9 cellular contexts compared by ENCODE assay signal in the genomic region with DNA sequence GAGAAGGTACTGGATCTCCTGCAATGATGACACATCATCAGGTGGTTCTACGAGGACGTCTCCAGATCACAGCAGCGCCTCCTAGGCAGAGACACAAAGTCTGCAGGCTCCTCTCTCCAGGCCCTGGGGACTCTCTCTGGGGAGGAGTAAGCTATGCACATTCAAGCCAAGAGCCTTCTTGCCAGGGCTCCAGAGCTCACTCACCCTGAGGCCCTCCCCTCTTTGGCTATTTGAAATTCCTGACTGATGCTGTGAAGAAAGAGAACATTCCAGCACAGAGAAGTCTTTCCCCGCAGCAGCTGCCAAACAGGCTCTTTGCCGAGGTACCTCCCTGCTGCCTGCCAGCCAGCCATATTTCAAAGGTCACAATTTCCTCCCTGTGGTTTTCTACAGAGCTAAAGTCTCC.
DNase-seq lines count a peak whose midpoint lies in the region; ATAC-seq and TF ChIP-seq lines count a peak whose summit lies in the region.
"Had no signal": no experiment of that assay in that cellular context is flagged by ENCODE, and none has a peak within 500 bp of the region (broad histone marks: within the 10 kb centered on the region; RNA-seq: fewer than 3 reads in every experiment).

No MANE protein-coding gene starts in this region.

- peaks cover 0 to 8% (median 4%) of the 10 kb centered on the region in 3 donors for H3K27me3 Mint-ChIP-seq in immature natural killer cell (ENCODE audit: low read depth in 3 of 3)
- H3K27me3 Mint-ChIP-seq: central memory CD8-positive, alpha-beta T cell had no signal

- DNase-seq in Daoy (ENCODE audit: low read depth) (peak; percentile 21), RWPE1 (ENCODE audit: low spot score) (peak; percentile 27), mucosa of gallbladder (ENCODE audit: low spot score) (peak; percentile 84), AML-193 (lab: John Stamatoyannopoulos, UW) (no peak), 8988T (no peak), immature natural killer cell (no peak), NCI-H524 (lab: John Stamatoyannopoulos, UW) (no peak)

- ATAC-seq in esophagus mucosa = peak; percentile 90

- H3K27ac Mint-ChIP-seq in immature natural killer cell = no peak overlapping the region

- CTCF ChIA-PET in RWPE1 (lab: Yijun Ruan, JAX) = interaction anchor here (0.6 to 1.6 kb wide), 3 partner anchors 8 to 120 kb away, joined by 3 to 4 read pairs (median 4); no protein-coding TSS in a partner anchor

- POLR2A ChIA-PET in RWPE1 (lab: Yijun Ruan, JAX; ENCODE audit: low non-redundant PET) = no interaction called here

- H3K4me3 Mint-ChIP-seq in immature natural killer cell = no peak overlapping the region
- H3K4me3 Mint-ChIP-seq: central memory CD8-positive, alpha-beta T cell had no signal

- no peak; the same call in 1 of the 2 replicates for TF ChIP-seq CTCF in RWPE1 (conservative IDR thresholded peaks at IDR 0.05; ENCODE audit: low read depth)

- H3K36me3 Mint-ChIP-seq in immature natural killer cell = no peaks in the 10 kb centered on the region

- H3K9me3 Mint-ChIP-seq in immature natural killer cell = no peaks in the 10 kb centered on the region
- H3K9me3 Mint-ChIP-seq: central memory CD8-positive, alpha-beta T cell had no signal

- peak overlapping the region; percentile 47; the same call in 1 of the 2 replicates for H3K27ac ChIP-seq in RWPE1

- peaks cover 1 to 16% of the 10 kb centered on the region in 2 donors for H3K4me1 Mint-ChIP-seq in immature natural killer cell

Comparison
In these comparisons a context has a peak if more than half of its experiments do, and no peak if none do; other contexts are left out.
1. DNase-seq: peak in Daoy (single experiment), RWPE1 (single experiment) and mucosa of gallbladder (single experiment); none in AML-193 (0 of 2), 8988T (single experiment), immature natural killer cell (0 of 3) and NCI-H524 (0 of 2).